19 cellular contexts compared by ENCODE assay signal in genomic region chr7:34453150-34453549, GRCh38.
DNase-seq lines count a peak whose midpoint lies in the region; TF ChIP-seq lines count a peak whose summit lies in the region.
"Had no signal": no experiment of that assay in that cellular context is flagged by ENCODE, and none has a peak within 500 bp of the region (broad histone marks: within the 10 kb centered on the region; RNA-seq: fewer than 3 reads in every experiment).

No MANE protein-coding gene starts in this region.

- H3K4me3 ChIP-seq in GM23248: no peak overlapping the region
- H3K4me3 ChIP-seq in adipocyte (ENCODE audit: low read length): no peak overlapping the region
- H3K4me3 ChIP-seq in fibroblast of pulmonary artery (replicated peaks; ENCODE audit: low read depth, low read length): no peak overlapping the region
- H3K4me3 ChIP-seq: BLaER1, cardiac muscle cell, right lobe of liver, tibial nerve had no signal

- H3K9me2 ChIP-seq in GM23248 (ENCODE audit: insufficient read depth): no peaks in the 10 kb centered on the region

- H3K4me1 ChIP-seq in GM23248 (ENCODE audit: insufficient read depth) (peaks cover 25% of the 10 kb centered on the region), adipocyte (ENCODE audit: control insufficient read depth, insufficient read depth, low read length) (peaks cover 3% of the 10 kb centered on the region)
- H3K4me1 ChIP-seq: BLaER1, right lobe of liver, tibial nerve had no signal

- H3K27ac ChIP-seq in GM23248: no peak overlapping the region
- H3K27ac ChIP-seq: BLaER1, cardiac muscle cell, right lobe of liver, tibial nerve had no signal

- no peaks in the 10 kb centered on the region for H3K36me3 ChIP-seq in GM23248 (ENCODE audit: low read depth)
- H3K36me3 ChIP-seq in adipocyte (ENCODE audit: control insufficient read depth, insufficient read depth, low read length, severe bottlenecking): no peaks in the 10 kb centered on the region
- H3K36me3 ChIP-seq: BLaER1, cardiac muscle cell, tibial nerve had no signal

- peak overlapping the region; percentile 52 for H3K4me2 ChIP-seq in GM23248 (ENCODE audit: unreplicated experiment)
- H3K4me2 ChIP-seq: BLaER1 had no signal

- H3F3A ChIP-seq in GM23248 (ENCODE audit: insufficient read depth): peaks cover 24% of the 10 kb centered on the region

- no peaks in the 10 kb centered on the region for H3K79me2 ChIP-seq in GM23248 (ENCODE audit: insufficient read depth)

- POLR2A ChIA-PET in HEK293T (lab: Yijun Ruan, JAX): no interaction called here

- H3K9ac ChIP-seq in GM23248: no peak overlapping the region
- H3K9ac ChIP-seq in adipocyte (ENCODE audit: low read length): no peak overlapping the region
- H3K9ac ChIP-seq: BLaER1 had no signal

- no peaks in the 10 kb centered on the region for H3K27me3 ChIP-seq in GM23248 (replicated peaks; ENCODE audit: insufficient read depth)
- no peaks in the 10 kb centered on the region for H3K27me3 ChIP-seq in adipocyte (replicated peaks; ENCODE audit: control insufficient read depth, insufficient read depth, low read length)
- H3K27me3 ChIP-seq: BLaER1, cardiac muscle cell, right lobe of liver, tibial nerve had no signal

- H3K9me3 ChIP-seq in GM23248 (ENCODE audit: low read depth) (no peaks in the 10 kb centered on the region), adipocyte (ENCODE audit: control insufficient read depth, low read length) (no peaks in the 10 kb centered on the region)
- H3K9me3 ChIP-seq: BLaER1, right lobe of liver had no signal

- no peaks in the 10 kb centered on the region for H4K20me1 ChIP-seq in GM23248 (ENCODE audit: insufficient read depth)
- H4K20me1 ChIP-seq: BLaER1 had no signal

- in situ Hi-C loops in GM23248 (cut with MboI): no loop called here

- 22 to 25% methylated on average over 2 of the region's 2 CpGs for WGBS in GM23248 (ENCODE audit: low coverage in 1 of 2, low lambda C conversion rate in 2 of 2, missing lambda C conversion rate in 2 of 2), 2 experiments

- CTCF ChIA-PET in HEK293T (lab: Yijun Ruan, JAX): interaction anchor here (0.8 kb wide), 1 partner anchor 132 kb away, joined by 4 read pairs; no protein-coding TSS in a partner anchor

- TF ChIP-seq CTCF in fibroblast of pulmonary artery (IDR thresholded peaks at IDR 0.05; ENCODE audit: low read length, missing control alignments): no peak

- DNase-seq in GM23248 (peak; percentile 63), adipocyte (ENCODE audit: low read depth) (peak; percentile 62), fibroblast of pulmonary artery (ENCODE audit: low read depth) (peak; percentile 64), stromal cell of bone marrow (ENCODE audit: low read depth) (peak; percentile 3), HEK293T (ENCODE audit: extremely low spot score) (no peak), NCI-H774 (lab: John Stamatoyannopoulos, UW) (no peak), globus pallidus (ENCODE audit: low spot score) (no peak)
- DNase-seq: activated naive CD8-positive, alpha-beta T cell treated with anti-CD3 and anti-CD28 coated beads for 36 hours; HCEC 1CT; KG1; naive B cell; NCI-H1048; NCI-H2029; right lobe of liver; stimulated activated CD4-positive, alpha-beta T cell treated with anti-CD3 and anti-CD28 coated beads, Interleukin-1b, Interleukin-23, amount 100 ng/mL, for 48 hours; stimulated activated naive CD4-positive, alpha-beta T cell treated with Interleukin-2 at 50 U/mL for 16 hours had no signal

- H2AFZ ChIP-seq in GM23248: no peak overlapping the region

TF ChIP-seq in HEK293T, 16 proteins besides CTCF, POLR2A, EP300 and RAD21:
- TF ChIP-seq BHLHE40 (IDR thresholded peaks at IDR 0.05; ENCODE audit: borderline replicate concordance) (no peak), FOXA1 (IDR thresholded peaks at IDR 0.05) (no peak), ARNT (IDR thresholded peaks at IDR 0.05) (no peak), FOXM1 (IDR thresholded peaks at IDR 0.05; ENCODE audit: borderline replicate concordance) (no peak), LEF1 (IDR thresholded peaks at IDR 0.05; ENCODE audit: borderline replicate concordance) (no peak), TARDBP (IDR thresholded peaks at IDR 0.05) (no peak), L3MBTL2 (conservative IDR thresholded peaks at IDR 0.05) (no peak), NFRKB (IDR thresholded peaks at IDR 0.05) (no peak), CTBP1 (IDR thresholded peaks at IDR 0.05; ENCODE audit: borderline replicate concordance) (no peak), ZNF384 (IDR thresholded peaks at IDR 0.05) (no peak), ELF4 (IDR thresholded peaks at IDR 0.05) (no peak), SUZ12 (IDR thresholded peaks at IDR 0.05) (no peak), SP1 (IDR thresholded peaks at IDR 0.05) (no peak), FOXK2 (IDR thresholded peaks at IDR 0.05) (no peak), HDGF (IDR thresholded peaks at IDR 0.05; ENCODE audit: borderline replicate concordance) (no peak)
- TF ChIP-seq, protein P1, sequence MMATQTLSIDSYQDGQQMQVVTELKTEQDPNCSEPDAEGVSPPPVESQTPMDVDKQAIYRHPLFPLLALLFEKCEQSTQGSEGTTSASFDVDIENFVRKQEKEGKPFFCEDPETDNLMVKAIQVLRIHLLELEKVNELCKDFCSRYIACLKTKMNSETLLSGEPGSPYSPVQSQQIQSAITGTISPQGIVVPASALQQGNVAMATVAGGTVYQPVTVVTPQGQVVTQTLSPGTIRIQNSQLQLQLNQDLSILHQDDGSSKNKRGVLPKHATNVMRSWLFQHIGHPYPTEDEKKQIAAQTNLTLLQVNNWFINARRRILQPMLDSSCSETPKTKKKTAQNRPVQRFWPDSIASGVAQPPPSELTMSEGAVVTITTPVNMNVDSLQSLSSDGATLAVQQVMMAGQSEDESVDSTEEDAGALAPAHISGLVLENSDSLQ (IDR thresholded peaks at IDR 0.05): no peak
TF ChIP-seq in HEK293T: peak in this region for 0.

Comparison
In these comparisons a context has a peak if more than half of its experiments do, and no peak if none do; other contexts are left out.
1. DNase-seq: peak in GM23248 (single experiment), adipocyte (single experiment), fibroblast of pulmonary artery (single experiment) and stromal cell of bone marrow (single experiment); none in HEK293T (single experiment), NCI-H774 (single experiment) and globus pallidus (single experiment).